ENCODE assay signal across 20 cellular contexts in genomic region chr5:122895141-122895540, GRCh38. TPM values are rescaled to one million over a fixed set of nuclear protein-coding genes. Genes with fewer than 3 reads are reported as not detected.
DNase-seq lines count a peak whose midpoint lies in the region; ATAC-seq, FAIRE-seq and TF ChIP-seq lines count a peak whose summit lies in the region.
"Had no signal": no experiment of that assay in that cellular context is flagged by ENCODE, and none has a peak within 500 bp of the region (broad histone marks: within the 10 kb centered on the region; RNA-seq: fewer than 3 reads in every experiment).

No MANE protein-coding gene starts in this region.

- in situ Hi-C loops in HepG2 (cut with HindIII; ENCODE audit: extremely low pct_ligation_motif_present, low pct_unique_long_range_greater_than_20kb), result no loop called here

- no peak overlapping the region for H3K14ac ChIP-seq in H1 (ENCODE audit: insufficient read length)

- H3K27ac ChIP-seq in HepG2 (ENCODE audit: extremely low read length, insufficient read depth, low read length) (no peak overlapping the region), right lobe of liver (no peak overlapping the region), H1 (ENCODE audit: low read depth, low read length) (no peak overlapping the region)
- H3K27ac ChIP-seq: 22Rv1; A549; BLaER1 treated with 17β-estradiol and CSF1 and Interleukin-3, amounts not matched to agents 10 nM and 100 nM; C4-2B had no signal

- no peak overlapping the region for H2BK5ac ChIP-seq in H1 (ENCODE audit: low read depth, low read length)

- H2BK120ac ChIP-seq in H1 (replicated peaks; ENCODE audit: low read depth, low read length), result no peak overlapping the region

- ATAC-seq in HepG2, result no peak
- no peak for ATAC-seq in right lobe of liver
- ATAC-seq: A549; CD8-positive, alpha-beta T cell had no signal

- H3K23ac ChIP-seq in H1 (ENCODE audit: insufficient read length), result no peak overlapping the region

- CTCF ChIA-PET in HepG2 (lab: Yijun Ruan, JAX; ENCODE audit: low intra/inter-chr PET ratio, low total read pairs), result no interaction called here
- CTCF ChIA-PET in H1 (lab: Charles Lee; ENCODE audit: partially characterized antibody), result interaction anchor here (1.0 to 2.3 kb wide), 4 partner anchors 10 to 105 kb away, joined by 3 to 10 read pairs (median 4); no protein-coding TSS in a partner anchor

- no peak overlapping the region for H2BK12ac ChIP-seq in H1 (ENCODE audit: low read depth, low read length)

- no peak overlapping the region for H3K4me3 ChIP-seq in HepG2 (replicated peaks in 1 of 3; ENCODE audit: insufficient read depth in 1 of 3, low read depth in 2 of 3, low read length in 3 of 3)
- no peak overlapping the region for H3K4me3 ChIP-seq in right lobe of liver
- no peak overlapping the region for H3K4me3 ChIP-seq in H1 (ENCODE audit: extremely low read depth in 1 of 4, insufficient read depth in 2 of 4, low read depth in 3 of 4, low read length in 4 of 4)
- H3K4me3 ChIP-seq: A549; BLaER1 treated with 17β-estradiol and CSF1 and Interleukin-3, amounts not matched to agents 10 nM and 100 nM had no signal

- TF ChIP-seq CTCF in HepG2 (CRISPR knock-in tag; IDR thresholded peaks at IDR 0.05), result no peak
- TF ChIP-seq CTCF in right lobe of liver (IDR thresholded peaks at IDR 0.05), result no peak
- no peak for TF ChIP-seq CTCF in H1 (IDR thresholded peaks at IDR 0.05; ENCODE audit: control extremely low read depth in 1 of 3, insufficient read depth in 1 of 3, low read depth in 1 of 3, low read length in 3 of 3)

- H3K27me3 ChIP-seq in HepG2 (ENCODE audit: control insufficient read depth in 1 of 2, insufficient read depth in 2 of 2, low read length in 2 of 2), result no peaks in the 10 kb centered on the region
- no peaks in the 10 kb centered on the region for H3K27me3 ChIP-seq in right lobe of liver
- no peaks in the 10 kb centered on the region for H3K27me3 ChIP-seq in H1 (replicated peaks in 1 of 4; ENCODE audit: control insufficient read depth in 3 of 4, extremely low read depth in 1 of 4, insufficient read depth in 3 of 4, low read length in 3 of 4)
- H3K27me3 ChIP-seq: BLaER1 treated with 17β-estradiol and CSF1 and Interleukin-3, amounts not matched to agents 10 nM and 100 nM had no signal

- no TSS peak for BruUV-seq in HepG2 (replicated peaks; lab: Mats Ljungman, UMichigan)

- H3K9me3 ChIP-seq in HepG2 (ENCODE audit: low read length) (no peaks in the 10 kb centered on the region), right lobe of liver (no peaks in the 10 kb centered on the region), H1 (ENCODE audit: insufficient read depth in 2 of 2, low read depth in 1 of 2, low read length in 1 of 2) (no peaks in the 10 kb centered on the region)
- H3K9me3 ChIP-seq: A549; BLaER1 treated with 17β-estradiol and CSF1 and Interleukin-3, amounts not matched to agents 10 nM and 100 nM; Caco-2 had no signal

- no peak overlapping the region for H4K5ac ChIP-seq in H1 (ENCODE audit: insufficient read length, low read depth, low read length)

- H3K36me3 Mint-ChIP-seq in activated T-helper 2 cell treated with anti-CD3 and anti-CD28 coated beads, Interferon-gamma antibody, Interleukin-2, Interleukin-4, amounts not matched to agents 10 μg/mL and 5 μg/mL and 100 μg/mL, durations not matched to agents 14 hours and 24 hours and 36 hours (ENCODE audit: low read depth), result no peaks in the 10 kb centered on the region
- H3K36me3 Mint-ChIP-seq: CD8-positive, alpha-beta T cell had no signal

- H3K36me3 ChIP-seq in HepG2 (replicated peaks in 1 of 2; ENCODE audit: control insufficient read depth in 1 of 2, insufficient read depth in 2 of 2, low read length in 2 of 2), result no peaks in the 10 kb centered on the region
- H3K36me3 ChIP-seq in right lobe of liver, result no peaks in the 10 kb centered on the region
- no peaks in the 10 kb centered on the region for H3K36me3 ChIP-seq in H1 (ENCODE audit: control insufficient read depth in 2 of 4, insufficient read depth in 4 of 4, low read length in 3 of 4)

- H3K9me3 Mint-ChIP-seq in activated T-helper 2 cell treated with anti-CD3 and anti-CD28 coated beads, Interferon-gamma antibody, Interleukin-2, Interleukin-4, amounts not matched to agents 10 μg/mL and 5 μg/mL and 100 μg/mL, durations not matched to agents 14 hours and 24 hours and 36 hours, result no peaks in the 10 kb centered on the region
- H3K9me3 Mint-ChIP-seq: CD4-positive, alpha-beta T cell; CD8-positive, alpha-beta T cell had no signal

- H2BK15ac ChIP-seq in H1 (ENCODE audit: low read length), result no peak overlapping the region

- H3K9ac ChIP-seq in HepG2 (ENCODE audit: insufficient read depth, low read depth, low read length), result no peak overlapping the region
- H3K9ac ChIP-seq in H1 (replicated peaks in 1 of 4; ENCODE audit: extremely low read depth in 1 of 4, low read depth in 3 of 4, low read length in 3 of 4), result no peak overlapping the region
- H3K9ac ChIP-seq: BLaER1 treated with 17β-estradiol and CSF1 and Interleukin-3, amounts not matched to agents 10 nM and 100 nM had no signal

- no peak overlapping the region for H3K18ac ChIP-seq in H1 (ENCODE audit: extremely low read depth, low read length)

- H3K79me2 ChIP-seq in HepG2 (ENCODE audit: insufficient read depth, low read length), result no peaks in the 10 kb centered on the region
- no peaks in the 10 kb centered on the region for H3K79me2 ChIP-seq in H1 (ENCODE audit: control insufficient read depth in 1 of 2, insufficient read depth in 2 of 2, low read length in 2 of 2)

- intact Hi-C loops in HepG2 (cut with micrococcal nuclease; ENCODE audit: unreplicated experiment) (no loop called here), right lobe of liver (cut with DNase I) (no loop called here)
- intact Hi-C loops in activated T-helper 2 cell treated with anti-CD3 and anti-CD28 coated beads, Interferon-gamma antibody, Interleukin-2, Interleukin-4, amounts not matched to agents 10 μg/mL and 5 μg/mL and 100 μg/mL, durations not matched to agents 14 hours and 24 hours and 36 hours (cut with micrococcal nuclease), result no loop called here

- H2BK20ac ChIP-seq in H1 (ENCODE audit: low read length), result no peak overlapping the region

- H2AFZ ChIP-seq in HepG2 (ENCODE audit: low read length) (no peak overlapping the region), H1 (ENCODE audit: low read length) (no peak overlapping the region)

- 100% methylated on average over 1 of the region's 1 CpG for WGBS in HepG2 (ENCODE audit: low lambda C conversion rate)
- no CpG with 5 or more reads among the region's 1 CpG for WGBS in right lobe of liver (ENCODE audit: insufficient coverage, low coverage, low lambda C conversion rate, missing lambda C conversion rate)
- 67% methylated on average over 1 of the region's 1 CpG; no CpG with 5 or more reads in 1 of the 2 experiments for WGBS in H1 (ENCODE audit: extremely low coverage in 1 of 2, insufficient coverage in 1 of 2, insufficient read length in 1 of 2, insufficient replicate concordance in 2 of 2, low coverage in 1 of 2, low lambda C conversion rate in 2 of 2, missing lambda C conversion rate in 1 of 2), 2 experiments

- H3K4me3 Mint-ChIP-seq in activated T-helper 2 cell treated with anti-CD3 and anti-CD28 coated beads, Interferon-gamma antibody, Interleukin-2, Interleukin-4, amounts not matched to agents 10 μg/mL and 5 μg/mL and 100 μg/mL, durations not matched to agents 14 hours and 24 hours and 36 hours (ENCODE audit: low read depth), result no peak overlapping the region
- H3K4me3 Mint-ChIP-seq: B cell; CD4-positive, alpha-beta T cell; CD8-positive, alpha-beta T cell had no signal

- no peaks in the 10 kb centered on the region for H3K79me1 ChIP-seq in H1 (ENCODE audit: low read depth, low read length)

- FAIRE-seq in HepG2 (lab: Jason Lieb, UNC) (no peak), H1 (lab: Jason Lieb, UNC) (no peak)
- FAIRE-seq: A549, D721Med, GM12891, GM19239 had no signal

- H4K8ac ChIP-seq in H1 (ENCODE audit: extremely low read depth, insufficient read depth, low read length), result no peak overlapping the region

- TF ChIP-seq EP300 in HepG2 (IDR thresholded peaks at IDR 0.05; ENCODE audit: low read depth in 2 of 2, low read length in 2 of 2), result no peak
- TF ChIP-seq EP300 in HepG2 (CRISPR knock-in tag; IDR thresholded peaks at IDR 0.05; ENCODE audit: borderline replicate concordance), result no peak
- TF ChIP-seq EP300 in H1 (IDR thresholded peaks at IDR 0.05; ENCODE audit: borderline replicate concordance in 1 of 2, low read depth in 2 of 2, low read length in 2 of 2), result no peak

- H3K4me1 ChIP-seq in HepG2 (ENCODE audit: insufficient read depth, low read length), result no peaks in the 10 kb centered on the region
- no peaks in the 10 kb centered on the region for H3K4me1 ChIP-seq in right lobe of liver
- H3K4me1 ChIP-seq in H1 (replicated peaks in 1 of 4; ENCODE audit: control insufficient read depth in 3 of 4, insufficient read depth in 4 of 4, low read length in 3 of 4), result no peaks in the 10 kb centered on the region
- H3K4me1 ChIP-seq: A549, Caco-2 had no signal

- H3K27ac Mint-ChIP-seq in activated T-helper 2 cell treated with anti-CD3 and anti-CD28 coated beads, Interferon-gamma antibody, Interleukin-2, Interleukin-4, amounts not matched to agents 10 μg/mL and 5 μg/mL and 100 μg/mL, durations not matched to agents 14 hours and 24 hours and 36 hours, result no peak overlapping the region
- H3K27ac Mint-ChIP-seq: B cell; CD4-positive, alpha-beta T cell; CD8-positive, alpha-beta T cell had no signal

- H3K4me2 ChIP-seq in HepG2 (ENCODE audit: low read depth, low read length) (no peak overlapping the region), H1 (ENCODE audit: insufficient read depth in 1 of 2, low read depth in 2 of 2, low read length in 2 of 2) (no peak overlapping the region)
- H3K4me2 ChIP-seq: A549; BLaER1 treated with 17β-estradiol and CSF1 and Interleukin-3, amounts not matched to agents 10 nM and 100 nM had no signal

- POLR2A ChIA-PET in HepG2 (lab: Yijun Ruan, JAX), result no interaction called here
- POLR2A ChIA-PET in H1 (lab: Charles Lee; ENCODE audit: partially characterized antibody), result interaction anchor here (0.8 kb wide), 1 partner anchor 43 kb away, joined by 3 read pairs; no protein-coding TSS in a partner anchor

- H3K4ac ChIP-seq in H1 (replicated peaks; ENCODE audit: insufficient read length, low read depth, low read length), result no peak overlapping the region

- DNase-seq in HepG2 (ENCODE audit: low spot score), result no peak
- no peak for DNase-seq in right lobe of liver
- no peak for DNase-seq in H1 (ENCODE audit: low read depth in 1 of 2, low spot score in 2 of 2)
- DNase-seq in HuH-7.5 (ENCODE audit: low spot score), result no peak
- DNase-seq in activated T-helper 2 cell treated with anti-CD3 and anti-CD28 coated beads, Interferon-gamma antibody, Interleukin-2, Interleukin-4, amounts not matched to agents 10 μg/mL and 5 μg/mL and 100 μg/mL, durations not matched to agents 14 hours and 24 hours and 36 hours (ENCODE audit: low spot score), result no peak
- DNase-seq: AML-193; Caco-2; Calu3; CD4-positive, alpha-beta T cell; CD8-positive, alpha-beta T cell; DMS79 treated with DMSO at 0.1 percent for 48 hours; GF-D8 had no signal

- H2AK5ac ChIP-seq in H1 (ENCODE audit: low read depth, low read length), result no peak overlapping the region

- no peaks in the 10 kb centered on the region for H3K23me2 ChIP-seq in H1 (ENCODE audit: low read depth, low read length)

- peaks cover 4% of the 10 kb centered on the region for H3K27me3 Mint-ChIP-seq in activated T-helper 2 cell treated with anti-CD3 and anti-CD28 coated beads, Interferon-gamma antibody, Interleukin-2, Interleukin-4, amounts not matched to agents 10 μg/mL and 5 μg/mL and 100 μg/mL, durations not matched to agents 14 hours and 24 hours and 36 hours (ENCODE audit: low read depth)
- H3K27me3 Mint-ChIP-seq: B cell; CD4-positive, alpha-beta T cell had no signal

- H3K4me1 Mint-ChIP-seq in activated T-helper 2 cell treated with anti-CD3 and anti-CD28 coated beads, Interferon-gamma antibody, Interleukin-2, Interleukin-4, amounts not matched to agents 10 μg/mL and 5 μg/mL and 100 μg/mL, durations not matched to agents 14 hours and 24 hours and 36 hours (ENCODE audit: low read depth), result no peaks in the 10 kb centered on the region
- H3K4me1 Mint-ChIP-seq: B cell had no signal

- H4K20me1 ChIP-seq in HepG2 (ENCODE audit: insufficient read depth, low read length) (peaks cover 3% of the 10 kb centered on the region; the same call in 1 of the 2 replicates), H1 (replicated peaks in 1 of 2; ENCODE audit: control insufficient read depth in 1 of 2, insufficient read depth in 2 of 2, low read length in 2 of 2) (no peaks in the 10 kb centered on the region)

- TF ChIP-seq RAD21 in HepG2 (CRISPR knock-in tag; IDR thresholded peaks at IDR 0.05) (no peak), H1 (IDR thresholded peaks at IDR 0.05 in 1 of 2, conservative IDR thresholded peaks at IDR 0.05 in 1 of 2; ENCODE audit: low read depth in 2 of 2, low read length in 2 of 2) (no peak)

- no peak for TF ChIP-seq POLR2A in HepG2 (IDR thresholded peaks at IDR 0.05; ENCODE audit: insufficient read depth in 1 of 2, low read depth in 2 of 2, low read length in 2 of 2)
- TF ChIP-seq POLR2A in right lobe of liver (IDR thresholded peaks at IDR 0.05), result no peak
- TF ChIP-seq POLR2A in H1 (IDR thresholded peaks at IDR 0.05; ENCODE audit: control extremely low read depth in 1 of 2, low read depth in 2 of 2, low read length in 2 of 2), result no peak

- no peak overlapping the region for H4K91ac ChIP-seq in H1 (replicated peaks; ENCODE audit: insufficient read length, low read length)

- H3K56ac ChIP-seq in H1 (replicated peaks; ENCODE audit: insufficient read length, low read depth, low read length), result peak overlapping the region; percentile 16

RNA-seq across cellular contexts. Expression of gene SNX24, which starts 49.7 kb away (rescaled TPM):
- total RNA-seq in HepG2 (2016; rRNA removed; fragmentation: Illumina TruSeq; extraction: Trizol) (23.7 and 29.2 TPM in 2 replicates), right lobe of liver (10 to 100 TPM in 4 of 6 experiments, 1 to 10 TPM in 2; 6.2 to 23.7 (median 12.5) TPM)
- total RNA-seq in HepG2 (2016; cell fraction: cytosol; rRNA removed; fragmentation: Illumina TruSeq; extraction: Trizol; ENCODE audit: low read depth), result 22.5 and 24.9 TPM in 2 replicates
- 23.6 and 26.5 TPM in 2 replicates for total RNA-seq in HepG2 (2016; cell fraction: insoluble cytoplasmic fraction; rRNA removed; fragmentation: Illumina TruSeq; extraction: Trizol)
- total RNA-seq in HepG2 (2016; cell fraction: membrane; rRNA removed; fragmentation: Illumina TruSeq; extraction: Trizol), result 31.1 and 36.2 TPM in 2 replicates
- total RNA-seq in HepG2 (2016; cell fraction: nucleus; rRNA removed; fragmentation: Illumina TruSeq; extraction: Trizol), result 16.0 and 18.5 TPM in 2 replicates
- polyA plus RNA-seq in HepG2 (2011; rRNA removed) (7.2 and 7.8 TPM in 2 replicates), H1 (2011; rRNA removed) (4.8 and 7.3 TPM in 2 replicates)
- 4.3 and 6.5 TPM in 2 replicates for polyA plus RNA-seq in HepG2 (2011; cell fraction: cytosol; rRNA removed)
- 4.3 and 7.3 TPM in 2 replicates for polyA plus RNA-seq in HepG2 (2011; cell fraction: nucleus; rRNA removed)
- 15.6 and 17.8 TPM in 2 replicates for polyA plus RNA-seq in HepG2 (2012)
- 32.2 and 32.6 TPM in 2 replicates for polyA plus RNA-seq in HepG2 (2016; cell fraction: cytosol; fragmentation: Illumina TruSeq; extraction: Trizol; ENCODE audit: low read depth)
- 27.7 and 29.9 TPM in 2 replicates for polyA plus RNA-seq in HepG2 (2016; cell fraction: insoluble cytoplasmic fraction; fragmentation: Illumina TruSeq; extraction: Trizol; ENCODE audit: low read depth)
- polyA plus RNA-seq in HepG2 (2016; cell fraction: membrane; fragmentation: Illumina TruSeq; extraction: Trizol; ENCODE audit: low read depth), result 35.2 and 37.5 TPM in 2 replicates
- polyA plus RNA-seq in HepG2 (2016; cell fraction: nucleus; fragmentation: Illumina TruSeq; extraction: Trizol; ENCODE audit: insufficient read depth, low read depth), result 19.2 and 19.8 TPM in 2 replicates
- polyA minus RNA-seq in HepG2 (2011; rRNA and poly(A)+ RNA removed; ENCODE audit: low replicate concordance), result 2.5 and 4.8 TPM in 2 replicates
- polyA minus RNA-seq in HepG2 (2011; cell fraction: cytosol; rRNA and poly(A)+ RNA removed), result 5.9 and 7.8 TPM in 2 replicates
- 11.8 and 17.7 TPM in 2 replicates for polyA minus RNA-seq in HepG2 (2011; cell fraction: nucleus; rRNA and poly(A)+ RNA removed)
- total RNA-seq in H1 (2021; fragmentation: NEBNext Ultra II Directional; extraction: Animal tissue kit (Norgen Biotek cat#: 25700)), result 14.3 and 16.0 TPM in 2 replicates
- polyA plus RNA-seq in H1 (2011; cell fraction: cytosol; rRNA removed), result 8.1 TPM
- 7.7 TPM for polyA plus RNA-seq in H1 (2011; cell fraction: nucleus; rRNA removed)
- 9.7 to 16.3 TPM (median 11.0 TPM) in 4 replicates for polyA plus RNA-seq in H1 (2012, experiment 1 of 2)
- polyA plus RNA-seq in H1 (2012, experiment 2 of 2), result 8.2 TPM
- 19.2 TPM for polyA plus RNA-seq in H1 (2013, experiment 1 of 2)
- 19.0 TPM for polyA plus RNA-seq in H1 (2013, experiment 2 of 2)
- polyA minus RNA-seq in H1 (2011; rRNA and poly(A)+ RNA removed), result 7.0 and 9.5 TPM in 2 replicates
- 7.6 TPM for polyA minus RNA-seq in H1 (2011; cell fraction: cytosol; rRNA and poly(A)+ RNA removed)
- polyA minus RNA-seq in H1 (2011; cell fraction: nucleus; rRNA and poly(A)+ RNA removed), result 7.1 TPM
- 1.3 and 1.7 TPM in 2 replicates for total RNA-seq in activated T-helper 2 cell treated with anti-CD3 and anti-CD28 coated beads, Interferon-gamma antibody, Interleukin-2, Interleukin-4, amounts not matched to agents 10 μg/mL and 5 μg/mL and 100 μg/mL, durations not matched to agents 14 hours and 24 hours and 36 hours
